8 cellular contexts compared by ENCODE assay signal in the genomic region with DNA sequence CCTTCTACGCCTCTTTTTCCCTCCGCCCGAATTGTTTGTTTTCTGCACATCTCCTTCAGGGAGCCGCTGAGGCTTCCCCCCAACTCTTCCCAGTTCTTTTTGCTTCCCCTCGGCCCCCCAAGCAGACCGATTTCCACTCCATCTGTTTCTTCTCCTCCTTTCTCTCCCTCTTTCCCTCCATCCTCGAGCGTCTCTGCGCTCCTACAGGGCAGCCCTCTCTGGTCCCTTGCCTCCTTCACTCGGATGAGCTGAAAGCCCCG. TPM values are rescaled to one million over a fixed set of nuclear protein-coding genes. Genes with fewer than 3 reads are reported as not detected.
DNase-seq lines count a peak whose midpoint lies in the region; TF ChIP-seq lines count a peak whose summit lies in the region.

No MANE protein-coding gene starts in this region.

- H3K9ac ChIP-seq in HUES48 (ENCODE audit: low read depth, low read length) (no peak overlapping the region), mammary epithelial cell (ENCODE audit: insufficient read depth, low read length) (no peak overlapping the region)

- intact Hi-C loops in mammary epithelial cell (cut with micrococcal nuclease) = loop anchor here (5.0 to 10.0 kb wide), 3 partner anchors 390 to 767 kb away; no protein-coding TSS in a partner anchor

- peaks cover 100% of the 10 kb centered on the region for H3K27me3 Mint-ChIP-seq in nephron (ENCODE audit: low read depth)

- in situ Hi-C loops in mammary epithelial cell (cut with MboI; ENCODE audit: low sequenced_read_pairs in 2 of 2) = loop anchor here (10.0 to 25.0 kb wide), 2 partner anchors 393 to 770 kb away; no protein-coding TSS in a partner anchor

- H3K9me3 ChIP-seq in HUES48 (ENCODE audit: control insufficient read depth, insufficient read depth, low read length) (no peaks in the 10 kb centered on the region), mammary epithelial cell (replicated peaks; ENCODE audit: insufficient read depth, low read length) (no peaks in the 10 kb centered on the region)

- H3K27ac ChIP-seq in HUES48 (ENCODE audit: low read depth, low read length) (no peak overlapping the region), mammary epithelial cell (ENCODE audit: insufficient read depth, low read depth, low read length) (no peak overlapping the region)

- H3K27me3 ChIP-seq in HUES48 (ENCODE audit: control insufficient read depth, insufficient read depth, low read length) (peaks cover 100% of the 10 kb centered on the region), mammary epithelial cell (ENCODE audit: insufficient read depth, low read length) (peaks cover 77% of the 10 kb centered on the region)

- no peak for TF ChIP-seq POLR2A in erythroblast (IDR thresholded peaks at IDR 0.05; ENCODE audit: low read length)

- no TSS peak for BruUV-seq in mammary epithelial cell (replicated peaks; lab: Mats Ljungman, UMichigan)

- H3K36me3 ChIP-seq in HUES48 (ENCODE audit: control insufficient read depth, insufficient read depth, low read length) = no peaks in the 10 kb centered on the region
- no peaks in the 10 kb centered on the region for H3K36me3 ChIP-seq in mammary epithelial cell (ENCODE audit: insufficient read depth, low read length)

- H2AFZ ChIP-seq in mammary epithelial cell (ENCODE audit: low read depth, low read length) = peak overlapping the region; percentile 76

- H4K20me1 ChIP-seq in mammary epithelial cell (ENCODE audit: insufficient read depth, low read length) = no peaks in the 10 kb centered on the region

- no peaks in the 10 kb centered on the region for H3K9me3 Mint-ChIP-seq in nephron

- no peak overlapping the region for H3K27ac Mint-ChIP-seq in nephron

- peak overlapping the region; percentile 73 for H3K4me2 ChIP-seq in mammary epithelial cell (ENCODE audit: insufficient read depth, low read depth, low read length)

- peak overlapping the region; percentile 74 to 81 (median 79) for H3K4me3 Mint-ChIP-seq in nephron

- H3K4me1 ChIP-seq in HUES48 (ENCODE audit: control insufficient read depth, insufficient read depth, low read length) = peaks cover 77% of the 10 kb centered on the region
- peaks cover 21% of the 10 kb centered on the region for H3K4me1 ChIP-seq in mammary epithelial cell (ENCODE audit: insufficient read depth, low read length)

- H3K36me3 Mint-ChIP-seq in nephron (ENCODE audit: low read depth) = no peaks in the 10 kb centered on the region

- WGBS in mammary epithelial cell (ENCODE audit: low coverage, missing lambda C conversion rate) = 13% methylated on average over 7 of the region's 11 CpGs

- peaks cover 67% of the 10 kb centered on the region for H3K4me1 Mint-ChIP-seq in nephron

- TF ChIP-seq CTCF in AG10803 (conservative IDR thresholded peaks at IDR 0.05; ENCODE audit: low read length) (no peak), mammary epithelial cell (conservative IDR thresholded peaks at IDR 0.05 in 1 of 2, IDR thresholded peaks at IDR 0.05 in 1 of 2; ENCODE audit: extremely low read depth in 1 of 2, insufficient read depth in 1 of 2, low read depth in 1 of 2, low read length in 2 of 2) (no peak), nephron (IDR thresholded peaks at IDR 0.05; ENCODE audit: unreplicated experiment in 3 of 3) (no peak)

- dilution Hi-C loops in mammary epithelial cell (cut with HindIII; ENCODE audit: low sequenced_read_pairs) = no loop called here

- CTCF ChIA-PET in mammary epithelial cell (lab: Charles Lee; ENCODE audit: low non-redundant PET) = no interaction called here

- no peaks in the 10 kb centered on the region for H3K79me2 ChIP-seq in mammary epithelial cell (ENCODE audit: insufficient read depth, low read length)

- peak overlapping the region; percentile 73 for H3K4me3 ChIP-seq in AG10803 (ENCODE audit: low read length)
- H3K4me3 ChIP-seq in HUES48 (ENCODE audit: low read depth, low read length) = peak overlapping the region; percentile 31
- no peak overlapping the region for H3K4me3 ChIP-seq in mammary epithelial cell (replicated peaks in 1 of 3; ENCODE audit: insufficient read depth in 1 of 3, low read depth in 2 of 3, low read length in 3 of 3)

- no peak for DNase-seq in AG10803 (ENCODE audit: low read depth)
- no peak for DNase-seq in mammary epithelial cell
- no peak for DNase-seq in NCI-H1092 treated with DMSO at 0.1 percent for 48 hours (lab: John Stamatoyannopoulos, UW)
- DNase-seq in erythroblast (lab: John Stamatoyannopoulos, UW) = no peak
- no peak for DNase-seq in HuH-7.5 (ENCODE audit: low spot score)
- no peak for DNase-seq in HUDEP-2 (lab: John Stamatoyannopoulos, UW; ENCODE audit: unreplicated experiment in 76 of 76)

RNA-seq across cellular contexts. Expression of a gene that starts 0.3 kb away (rescaled TPM):
- total RNA-seq in mammary epithelial cell = not detected
- not detected for polyA plus RNA-seq in mammary epithelial cell
- polyA minus RNA-seq in mammary epithelial cell = not detected

RNA-seq across cellular contexts. Expression of a gene that starts 15.1 kb away (rescaled TPM):
- 1 to 10 TPM; 3.2 to 4.2 TPM for total RNA-seq in mammary epithelial cell
- 3.6 TPM for polyA plus RNA-seq in mammary epithelial cell
- polyA minus RNA-seq in mammary epithelial cell = not detected

Comparison
In these comparisons a context has a peak if more than half of its experiments do, and no peak if none do; other contexts are left out.
1. H3K4me3 ChIP-seq: peak in AG10803 (single experiment) and HUES48 (single experiment); none in mammary epithelial cell (0 of 3).